Comparison of ENCODE assay signal across 8 cellular contexts in the genomic region with DNA sequence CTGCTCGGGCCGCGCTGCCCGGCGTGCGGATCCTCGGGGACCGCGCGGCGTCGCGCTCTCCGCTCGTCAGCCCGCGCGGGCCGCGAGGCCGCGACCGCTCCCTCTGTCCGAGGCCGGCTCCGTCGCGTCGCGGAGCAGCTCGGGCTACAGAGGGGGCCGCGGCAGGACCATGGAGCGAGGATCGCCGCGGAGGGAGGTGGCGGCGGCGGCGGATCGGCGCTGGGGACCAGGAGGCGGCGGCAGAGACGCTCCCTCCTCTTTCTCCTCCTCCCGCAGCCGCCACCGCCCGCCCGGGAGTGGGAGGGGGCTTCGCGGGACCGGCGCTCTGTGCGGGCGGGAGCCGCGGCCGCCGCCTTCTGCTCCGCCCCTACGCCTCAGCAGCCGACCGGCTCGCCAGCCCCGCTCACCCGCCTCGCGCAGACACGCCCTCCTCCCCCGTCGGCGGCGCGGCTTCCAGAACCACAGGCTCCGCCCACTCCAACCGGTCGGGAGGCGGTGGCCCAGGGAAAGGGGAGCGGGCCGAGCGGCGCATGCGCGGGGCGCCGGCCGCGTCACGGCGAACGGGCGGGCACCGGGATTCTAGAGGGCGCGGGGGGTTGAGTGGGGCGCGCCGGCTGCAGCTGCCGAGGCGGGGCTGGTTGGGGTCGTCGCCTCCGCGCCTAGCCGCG.
DNase-seq lines count a peak whose midpoint lies in the region; ATAC-seq lines count a peak whose summit lies in the region.

A gene with protein sequence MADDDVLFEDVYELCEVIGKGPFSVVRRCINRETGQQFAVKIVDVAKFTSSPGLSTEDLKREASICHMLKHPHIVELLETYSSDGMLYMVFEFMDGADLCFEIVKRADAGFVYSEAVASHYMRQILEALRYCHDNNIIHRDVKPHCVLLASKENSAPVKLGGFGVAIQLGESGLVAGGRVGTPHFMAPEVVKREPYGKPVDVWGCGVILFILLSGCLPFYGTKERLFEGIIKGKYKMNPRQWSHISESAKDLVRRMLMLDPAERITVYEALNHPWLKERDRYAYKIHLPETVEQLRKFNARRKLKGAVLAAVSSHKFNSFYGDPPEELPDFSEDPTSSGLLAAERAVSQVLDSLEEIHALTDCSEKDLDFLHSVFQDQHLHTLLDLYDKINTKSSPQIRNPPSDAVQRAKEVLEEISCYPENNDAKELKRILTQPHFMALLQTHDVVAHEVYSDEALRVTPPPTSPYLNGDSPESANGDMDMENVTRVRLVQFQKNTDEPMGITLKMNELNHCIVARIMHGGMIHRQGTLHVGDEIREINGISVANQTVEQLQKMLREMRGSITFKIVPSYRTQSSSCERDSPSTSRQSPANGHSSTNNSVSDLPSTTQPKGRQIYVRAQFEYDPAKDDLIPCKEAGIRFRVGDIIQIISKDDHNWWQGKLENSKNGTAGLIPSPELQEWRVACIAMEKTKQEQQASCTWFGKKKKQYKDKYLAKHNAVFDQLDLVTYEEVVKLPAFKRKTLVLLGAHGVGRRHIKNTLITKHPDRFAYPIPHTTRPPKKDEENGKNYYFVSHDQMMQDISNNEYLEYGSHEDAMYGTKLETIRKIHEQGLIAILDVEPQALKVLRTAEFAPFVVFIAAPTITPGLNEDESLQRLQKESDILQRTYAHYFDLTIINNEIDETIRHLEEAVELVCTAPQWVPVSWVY (minus strand): TSS at position 298 of the 668 bp plus-strand sequence. CDS start 566 bp downstream, outside the sequence.

- CTCF ChIA-PET in activated naive CD4-positive, alpha-beta T cell treated with anti-CD3 and anti-CD28 coated beads, Interleukin-2, amount 10 ng/mL, durations not matched to agents 7 days and 5 days (lab: Charles Lee): no interaction called here

- peak within 1 kb of the TSS; percentile 59 for H3K9ac ChIP-seq in SK-N-MC (ENCODE audit: insufficient read length)

- H3K36me3 ChIP-seq in SK-N-MC (ENCODE audit: insufficient read depth, low read length): no peaks in the 10 kb centered on the region

- peaks cover 7% of the 10 kb centered on the region for H3K27me3 Mint-ChIP-seq in activated naive CD4-positive, alpha-beta T cell treated with anti-CD3 and anti-CD28 coated beads, Interleukin-2, amount 10 ng/mL, durations not matched to agents 7 days and 5 days

- H3K36me3 Mint-ChIP-seq in activated naive CD4-positive, alpha-beta T cell treated with anti-CD3 and anti-CD28 coated beads, Interleukin-2, amount 10 ng/mL, durations not matched to agents 7 days and 5 days: no peaks in the 10 kb centered on the region

- DNase-seq in NCI-H1092 (lab: John Stamatoyannopoulos, UW) (peak; percentile 94), SK-N-MC (ENCODE audit: low read depth, low spot score) (no peak), germinal center (ENCODE audit: low spot score) (peak; percentile 86), nucleus accumbens (lab: John Stamatoyannopoulos, UW) (peak in 55 of 56 donors; percentile 6 to 93 (median 83)), substantia nigra (lab: John Stamatoyannopoulos, UW) (peak; percentile 35 to 94 (median 80))
- DNase-seq in activated naive CD4-positive, alpha-beta T cell treated with anti-CD3 and anti-CD28 coated beads, Interleukin-2, amount 10 ng/mL, durations not matched to agents 7 days and 5 days: peak; percentile 92

- H3K4me3 ChIP-seq in GM08714 (ENCODE audit: low read length): peak within 1 kb of the TSS; percentile 96
- peak within 1 kb of the TSS; percentile 79 for H3K4me3 ChIP-seq in SK-N-MC

- H3K4me3 Mint-ChIP-seq in activated naive CD4-positive, alpha-beta T cell treated with anti-CD3 and anti-CD28 coated beads, Interleukin-2, amount 10 ng/mL, durations not matched to agents 7 days and 5 days: peak within 1 kb of the TSS; percentile 94

- H3K4me1 Mint-ChIP-seq in activated naive CD4-positive, alpha-beta T cell treated with anti-CD3 and anti-CD28 coated beads, Interleukin-2, amount 10 ng/mL, durations not matched to agents 7 days and 5 days: peaks cover 27% of the 10 kb centered on the region

- ATAC-seq in HG02610 (IDR thresholded peaks at IDR 0.05; ENCODE audit: unreplicated experiment): peak; percentile 82

- no peak within 1 kb of the TSS for H3K27ac ChIP-seq in SK-N-MC
- H3K27ac ChIP-seq in substantia nigra (ENCODE audit: low read depth, low read length, poor library complexity, severe bottlenecking): peak within 1 kb of the TSS; percentile 63

- H3K9me3 Mint-ChIP-seq in activated naive CD4-positive, alpha-beta T cell treated with anti-CD3 and anti-CD28 coated beads, Interleukin-2, amount 10 ng/mL, durations not matched to agents 7 days and 5 days: no peaks in the 10 kb centered on the region

- H3K27ac Mint-ChIP-seq in activated naive CD4-positive, alpha-beta T cell treated with anti-CD3 and anti-CD28 coated beads, Interleukin-2, amount 10 ng/mL, durations not matched to agents 7 days and 5 days: peak within 1 kb of the TSS; percentile 92

- no peaks in the 10 kb centered on the region for H3K9me3 ChIP-seq in SK-N-MC (ENCODE audit: low read depth, low read length)
